Comparison of ENCODE assay signal across 8 cellular contexts in the genomic region with DNA sequence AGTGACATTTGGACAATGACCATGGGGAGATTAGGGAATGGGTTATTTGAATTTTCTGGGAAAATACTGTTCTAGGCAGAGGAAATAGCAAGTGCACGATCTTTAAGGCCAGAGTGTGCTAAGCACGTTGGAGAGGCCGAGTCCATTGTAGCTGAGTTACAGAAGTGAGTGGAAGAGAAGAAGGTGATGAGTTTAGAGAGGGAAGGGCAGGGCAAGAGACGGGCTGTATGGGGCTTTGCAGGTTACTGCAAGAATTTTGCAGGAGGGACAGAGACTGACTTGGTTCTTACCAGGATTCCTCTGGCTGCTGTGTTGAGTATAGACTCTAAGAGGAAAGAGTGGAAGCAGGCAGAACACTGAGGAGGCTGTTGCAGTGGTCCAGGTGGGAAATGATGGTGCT. TPM values are rescaled to one million over a fixed set of nuclear protein-coding genes. Genes with fewer than 3 reads are reported as not detected.
DNase-seq lines count a peak whose midpoint lies in the region; FAIRE-seq and TF ChIP-seq lines count a peak whose summit lies in the region.

No MANE protein-coding gene starts in this region.

- H3K4me1 Mint-ChIP-seq in activated T-helper 1 cell treated with anti-CD3 and anti-CD28 coated beads, Interleukin-12 subunit alpha, Interleukin-12 subunit beta, Interleukin-2, Interleukin-4 antibody, amounts not matched to agents 30 ng/mL and 10 ng/mL and 1 ng/mL, durations not matched to agents 14 hours and 24 hours and 36 hours (ENCODE audit: low read depth): peaks cover 49% of the 10 kb centered on the region
- H3K4me1 Mint-ChIP-seq in mesothelial cell of epicardium: peaks cover 32% of the 10 kb centered on the region

- TF ChIP-seq CTCF in mesothelial cell of epicardium (IDR thresholded peaks at IDR 0.05; ENCODE audit: unreplicated experiment) (no peak), Peyer's patch (IDR thresholded peaks at IDR 0.05) (no peak)

- no peaks in the 10 kb centered on the region for H3K27me3 Mint-ChIP-seq in activated T-helper 1 cell treated with anti-CD3 and anti-CD28 coated beads, Interleukin-12 subunit alpha, Interleukin-12 subunit beta, Interleukin-2, Interleukin-4 antibody, amounts not matched to agents 30 ng/mL and 10 ng/mL and 1 ng/mL, durations not matched to agents 14 hours and 24 hours and 36 hours (ENCODE audit: insufficient read depth)
- H3K27me3 Mint-ChIP-seq in mesothelial cell of epicardium (ENCODE audit: low read depth): no peaks in the 10 kb centered on the region

- DNase-seq in ACHN (peak; percentile 2), GM12891 (ENCODE audit: insufficient read length, low spot score) (no peak), mesothelial cell of epicardium (ENCODE audit: low spot score in 2 of 2, unreplicated experiment in 2 of 2) (no peak), Peyer's patch (no peak), iPS-NIHi11 (ENCODE audit: low spot score) (no peak), pons (ENCODE audit: low spot score) (no peak), NCI-H345 (lab: John Stamatoyannopoulos, UW) (no peak)
- DNase-seq in activated T-helper 1 cell treated with anti-CD3 and anti-CD28 coated beads, Interleukin-12 subunit alpha, Interleukin-12 subunit beta, Interleukin-2, Interleukin-4 antibody, amounts not matched to agents 30 ng/mL and 10 ng/mL and 1 ng/mL, durations not matched to agents 14 hours and 24 hours and 36 hours (ENCODE audit: low spot score): no peak

- no peak overlapping the region for H3K4me3 ChIP-seq in Peyer's patch

- in situ Hi-C loops in ACHN (cut with HindIII; ENCODE audit: low pct_ligation_motif_present, low pct_unique_long_range_greater_than_20kb, low sequenced_read_pairs): no loop called here

- no peaks in the 10 kb centered on the region for H3K27me3 ChIP-seq in Peyer's patch

- H3K27ac ChIP-seq in Peyer's patch: peak overlapping the region in 2 of 4 donors; percentile 92 to 93

- TF ChIP-seq POLR2A in GM12891 (IDR thresholded peaks at IDR 0.05; ENCODE audit: low read depth, low read length) (no peak), Peyer's patch (IDR thresholded peaks at IDR 0.05) (no peak)

- peaks cover 26% of the 10 kb centered on the region for H3K36me3 Mint-ChIP-seq in activated T-helper 1 cell treated with anti-CD3 and anti-CD28 coated beads, Interleukin-12 subunit alpha, Interleukin-12 subunit beta, Interleukin-2, Interleukin-4 antibody, amounts not matched to agents 30 ng/mL and 10 ng/mL and 1 ng/mL, durations not matched to agents 14 hours and 24 hours and 36 hours (ENCODE audit: low read depth)
- H3K36me3 Mint-ChIP-seq in mesothelial cell of epicardium: no peaks in the 10 kb centered on the region

- H3K4me1 ChIP-seq in Peyer's patch: peaks cover 0 to 10% (median 1%) of the 10 kb centered on the region in 4 donors

- no peaks in the 10 kb centered on the region for H3K9me3 ChIP-seq in Peyer's patch

- H3K4me3 Mint-ChIP-seq in activated T-helper 1 cell treated with anti-CD3 and anti-CD28 coated beads, Interleukin-12 subunit alpha, Interleukin-12 subunit beta, Interleukin-2, Interleukin-4 antibody, amounts not matched to agents 30 ng/mL and 10 ng/mL and 1 ng/mL, durations not matched to agents 14 hours and 24 hours and 36 hours: peak overlapping the region; percentile 92
- H3K4me3 Mint-ChIP-seq in mesothelial cell of epicardium: peak overlapping the region; percentile 99

- no peaks in the 10 kb centered on the region for H3K36me3 ChIP-seq in Peyer's patch

- peak overlapping the region; percentile 99 for H3K27ac Mint-ChIP-seq in activated T-helper 1 cell treated with anti-CD3 and anti-CD28 coated beads, Interleukin-12 subunit alpha, Interleukin-12 subunit beta, Interleukin-2, Interleukin-4 antibody, amounts not matched to agents 30 ng/mL and 10 ng/mL and 1 ng/mL, durations not matched to agents 14 hours and 24 hours and 36 hours
- peak overlapping the region; percentile 99 for H3K27ac Mint-ChIP-seq in mesothelial cell of epicardium

- intact Hi-C loops in activated T-helper 1 cell treated with anti-CD3 and anti-CD28 coated beads, Interleukin-12 subunit alpha, Interleukin-12 subunit beta, Interleukin-2, Interleukin-4 antibody, amounts not matched to agents 30 ng/mL and 10 ng/mL and 1 ng/mL, durations not matched to agents 14 hours and 24 hours and 36 hours (cut with micrococcal nuclease): loop anchor here (5.0 kb wide), 2 partner anchors 103 to 303 kb away; no protein-coding TSS in a partner anchor

- H3K9me3 Mint-ChIP-seq in activated T-helper 1 cell treated with anti-CD3 and anti-CD28 coated beads, Interleukin-12 subunit alpha, Interleukin-12 subunit beta, Interleukin-2, Interleukin-4 antibody, amounts not matched to agents 30 ng/mL and 10 ng/mL and 1 ng/mL, durations not matched to agents 14 hours and 24 hours and 36 hours: no peaks in the 10 kb centered on the region
- peaks cover 4% of the 10 kb centered on the region for H3K9me3 Mint-ChIP-seq in mesothelial cell of epicardium

- FAIRE-seq in GM12891 (lab: Jason Lieb, UNC): peak; percentile 5

TF ChIP-seq in GM12891, 5 proteins besides CTCF, POLR2A, EP300 and RAD21:
- TF ChIP-seq POU2F2 (IDR thresholded peaks at IDR 0.05; ENCODE audit: low read depth, low read length): no peak
- no peak for TF ChIP-seq SPI1 (IDR thresholded peaks at IDR 0.05; ENCODE audit: low read depth, low read length)
- TF ChIP-seq TAF1 (IDR thresholded peaks at IDR 0.05; ENCODE audit: low read depth, low read length): no peak
- no peak for TF ChIP-seq POLR2AphosphoS5 (IDR thresholded peaks at IDR 0.05; ENCODE audit: low read depth, low read length)
- TF ChIP-seq PAX5 (IDR thresholded peaks at IDR 0.05; ENCODE audit: insufficient read depth, low read length, severe bottlenecking): no peak

RNA-seq across cellular contexts. Expression of a gene that starts 1.1 kb away (rescaled TPM):
- 28.9 TPM for polyA plus RNA-seq in GM12891 (2012; ENCODE audit: low read depth, missing spikeins)
- 132 and 133 TPM in 2 replicates for total RNA-seq in activated T-helper 1 cell treated with anti-CD3 and anti-CD28 coated beads, Interleukin-12 subunit alpha, Interleukin-12 subunit beta, Interleukin-2, Interleukin-4 antibody, amounts not matched to agents 30 ng/mL and 10 ng/mL and 1 ng/mL, durations not matched to agents 14 hours and 24 hours and 36 hours
- total RNA-seq in mesothelial cell of epicardium (45.9 to 49.8 TPM (median 47.1 TPM) in 3 replicates), Peyer's patch (10 to 100 TPM; 17.9 to 99.9 (median 26.6) TPM)
